In the genomic region with DNA sequence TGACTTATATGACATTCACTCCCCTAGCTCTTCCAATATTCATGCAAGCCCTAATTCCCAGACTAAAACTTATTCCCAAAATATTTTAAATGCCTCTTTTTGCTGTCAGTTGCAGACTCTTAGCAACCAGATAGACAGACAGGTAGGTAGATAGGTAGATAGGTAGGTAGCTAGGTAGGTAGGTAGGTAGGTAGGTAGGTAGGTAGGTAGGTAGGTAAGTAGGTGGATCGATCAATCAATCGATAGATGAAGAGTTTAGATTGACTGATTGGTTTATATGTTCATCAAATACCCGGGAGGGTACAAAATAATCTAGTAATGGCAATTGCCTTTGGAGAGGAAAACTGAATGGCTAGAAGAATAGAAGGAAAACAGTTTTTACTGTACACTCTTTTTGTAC, we compare ENCODE assay signal across 32 cellular contexts.
"Had no signal": no experiment of that assay in that cellular context is flagged by ENCODE, and none has a peak within 500 bp of the region (broad histone marks: within the 10 kb centered on the region; RNA-seq: fewer than 3 reads in every experiment).

No MANE protein-coding gene starts in this region.

- H3K4me3 ChIP-seq: neural progenitor cell, ovary, pancreas, prostate gland, psoas muscle, right atrium auricular region, right lobe of liver, sigmoid colon, skin epidermis, smooth muscle cell, spleen had no signal

- H3K9me3 Mint-ChIP-seq: naive thymus-derived CD8-positive, alpha-beta T cell; natural killer cell; natural killer cell treated with Interleukin-12 subunit alpha and Interleukin-12 subunit beta and Interleukin-15 and Interleukin-18, amount 100 ng/mL, for 72 hours; nephron; nephron progenitor cell; neural crest cell; neural progenitor cell had no signal

- DNase-seq: naive thymus-derived CD4-positive, alpha-beta T cell; naive thymus-derived CD8-positive, alpha-beta T cell; natural killer cell; nephron progenitor cell; nucleus accumbens; occipital lobe; ovary; pancreas; posterior cingulate gyrus; psoas muscle; retina; right cardiac atrium; right lobe of liver; sigmoid colon; small intestine; spleen; stimulated activated CD4-positive, alpha-beta T cell treated with anti-CD3 and anti-CD28 coated beads, Interleukin-12 subunit alpha, Interleukin-12 subunit beta, amount 100 ng/mL, for 4 hours; stimulated activated CD4-positive, alpha-beta T cell treated with anti-CD3 and anti-CD28 coated beads, Interleukin-15, amount 100 ng/mL, for 24 hours; stimulated activated CD4-positive, alpha-beta T cell treated with anti-CD3 and anti-CD28 coated beads, Interleukin-1b, Interleukin-23, amount 100 ng/mL, for 48 hours; stimulated activated CD4-positive, alpha-beta T cell treated with anti-CD3 and anti-CD28 coated beads, Interleukin-2, amount 100 ng/mL, for 24 hours had no signal

- FAIRE-seq: pancreas, small intestine had no signal

- H3K4me1 Mint-ChIP-seq: naive thymus-derived CD4-positive, alpha-beta T cell; naive thymus-derived CD8-positive, alpha-beta T cell; natural killer cell had no signal

- H3K27ac ChIP-seq: neural progenitor cell, neutrophil, ovary, pancreas, parathyroid adenoma, prostate gland, psoas muscle, right atrium auricular region, right lobe of liver, sigmoid colon, skin epidermis, spleen had no signal

- H3K4me3 Mint-ChIP-seq: naive thymus-derived CD4-positive, alpha-beta T cell; naive thymus-derived CD8-positive, alpha-beta T cell; natural killer cell; natural killer cell treated with Interleukin-12 subunit alpha and Interleukin-12 subunit beta and Interleukin-15 and Interleukin-18, amount 100 ng/mL, for 72 hours; nephron; nephron progenitor cell; neural crest cell; neural progenitor cell had no signal

- ATAC-seq: naive thymus-derived CD4-positive, alpha-beta T cell; naive thymus-derived CD8-positive, alpha-beta T cell; natural killer cell; natural killer cell treated with Interleukin-12 subunit alpha and Interleukin-12 subunit beta and Interleukin-15 and Interleukin-18, amount 100 ng/mL, for 72 hours; pancreas; psoas muscle; right cardiac atrium; right lobe of liver; sciatic nerve had no signal

- H3K36me3 Mint-ChIP-seq: naive thymus-derived CD4-positive, alpha-beta T cell; naive thymus-derived CD8-positive, alpha-beta T cell; natural killer cell; natural killer cell treated with Interleukin-12 subunit alpha and Interleukin-12 subunit beta and Interleukin-15 and Interleukin-18, amount 100 ng/mL, for 72 hours; neural progenitor cell had no signal

- H3K36me3 ChIP-seq: neural progenitor cell, neutrophil, ovary, pancreas, prostate gland, right atrium auricular region, right lobe of liver, sigmoid colon, spleen had no signal

- H3K9me3 ChIP-seq: neutrophil, ovary, pancreas, prostate gland, psoas muscle, right atrium auricular region, right lobe of liver, sigmoid colon, spleen had no signal

- H3K4me1 ChIP-seq: neural progenitor cell, pancreas, parathyroid adenoma, prostate gland, psoas muscle, right atrium auricular region, right lobe of liver had no signal

- H3K27ac Mint-ChIP-seq: naive thymus-derived CD4-positive, alpha-beta T cell; naive thymus-derived CD8-positive, alpha-beta T cell; natural killer cell; natural killer cell treated with Interleukin-12 subunit alpha and Interleukin-12 subunit beta and Interleukin-15 and Interleukin-18, amount 100 ng/mL, for 72 hours; nephron; nephron progenitor cell; neural progenitor cell; progenitor cell of endocrine pancreas had no signal

- H3K27me3 Mint-ChIP-seq: progenitor cell of endocrine pancreas had no signal
